ENCODE assay signal across 18 cellular contexts in genomic region chr10:120632047-120632446, GRCh38.
A peak's percentile ranks its signal among the peaks of the same experiment; 100 is the strongest.
DNase-seq lines count a peak whose midpoint lies in the region; ATAC-seq, FAIRE-seq and TF ChIP-seq lines count a peak whose summit lies in the region.
"Had no signal": no experiment of that assay in that cellular context is flagged by ENCODE, and none has a peak within 500 bp of the region (broad histone marks: within the 10 kb centered on the region; RNA-seq: fewer than 3 reads in every experiment).

No MANE protein-coding gene starts in this region.

- TF ChIP-seq RAD21 in IMR-90 (IDR thresholded peaks at IDR 0.05; ENCODE audit: low read length), result no peak

- H4K8ac ChIP-seq in IMR-90 (ENCODE audit: low read depth in 2 of 2, low read length in 2 of 2), result no peak overlapping the region

- H3K4me1 ChIP-seq in IMR-90 (ENCODE audit: control insufficient read depth, insufficient read depth, low read length), result no peaks in the 10 kb centered on the region
- peaks cover 56% of the 10 kb centered on the region for H3K4me1 ChIP-seq in endothelial cell of umbilical vein (ENCODE audit: control insufficient read depth, extremely low read depth, insufficient read depth, low read length)
- H3K4me1 ChIP-seq: Caco-2 had no signal

- H3K23ac ChIP-seq in IMR-90 (ENCODE audit: low read depth, low read length), result no peak overlapping the region

- H3K4ac ChIP-seq in IMR-90 (ENCODE audit: low read depth, low read length), result no peak overlapping the region

- H3K79me1 ChIP-seq in IMR-90 (ENCODE audit: low read depth in 1 of 2, low read length in 2 of 2), result no peaks in the 10 kb centered on the region

- H3K4me1 Mint-ChIP-seq in naive thymus-derived CD8-positive, alpha-beta T cell, result no peaks in the 10 kb centered on the region

- H4K5ac ChIP-seq in IMR-90 (ENCODE audit: low read depth, low read length), result no peak overlapping the region

- H4K91ac ChIP-seq in IMR-90 (ENCODE audit: insufficient read depth, low read depth, low read length), result no peak overlapping the region

- peak; percentile 75 for FAIRE-seq in endothelial cell of umbilical vein (lab: Jason Lieb, UNC)
- FAIRE-seq: A204.1, D721Med, G401.6, GM12891, HepG2 had no signal

- peaks cover 2 to 12% (median 5%) of the 10 kb centered on the region in 5 donors for H3K27me3 Mint-ChIP-seq in naive thymus-derived CD8-positive, alpha-beta T cell

- no peak overlapping the region for H2AFZ ChIP-seq in IMR-90 (replicated peaks; ENCODE audit: low read length, poor library complexity)
- no peak overlapping the region for H2AFZ ChIP-seq in endothelial cell of umbilical vein (ENCODE audit: low read depth, low read length)

- H3K36me3 ChIP-seq in IMR-90 (ENCODE audit: control insufficient read depth, insufficient read depth, low read length) (no peaks in the 10 kb centered on the region), endothelial cell of umbilical vein (ENCODE audit: control insufficient read depth in 2 of 2, extremely low read depth in 1 of 2, insufficient read depth in 2 of 2, low read length in 2 of 2) (no peaks in the 10 kb centered on the region)

- TF ChIP-seq CTCF in IMR-90 (conservative IDR thresholded peaks at IDR 0.05; ENCODE audit: low read depth, low read length) (no peak), endothelial cell of umbilical vein (IDR thresholded peaks at IDR 0.05; ENCODE audit: extremely low read depth in 1 of 2, insufficient read depth in 1 of 2, low read depth in 1 of 2, low read length in 2 of 2) (no peak)

- H3K9ac ChIP-seq in IMR-90 (ENCODE audit: low read depth, low read length) (no peak overlapping the region), endothelial cell of umbilical vein (replicated peaks; ENCODE audit: extremely low read depth, insufficient read depth, low read length) (no peak overlapping the region)

- TF ChIP-seq POLR2A in IMR-90 (IDR thresholded peaks at IDR 0.05; ENCODE audit: low read depth, low read length) (no peak), endothelial cell of umbilical vein (IDR thresholded peaks at IDR 0.05; ENCODE audit: low read depth, low read length) (no peak)

- H3K9me1 ChIP-seq in IMR-90 (ENCODE audit: insufficient read depth, low read length) (no peaks in the 10 kb centered on the region), endothelial cell of umbilical vein (replicated peaks; ENCODE audit: control insufficient read depth, extremely low read depth, insufficient read depth, low read length) (no peaks in the 10 kb centered on the region)

- H3K9me3 Mint-ChIP-seq in naive thymus-derived CD8-positive, alpha-beta T cell, result peaks cover 0 to 12% (median 6%) of the 10 kb centered on the region in 9 donors

- BruUV-seq in IMR-90 (replicated peaks; lab: Mats Ljungman, UMichigan) (no TSS peak), endothelial cell of umbilical vein (replicated peaks; lab: Mats Ljungman, UMichigan) (no TSS peak)

- no peak overlapping the region for H2AK9ac ChIP-seq in IMR-90 (replicated peaks; ENCODE audit: low read depth, low read length, poor library complexity)

- no peak overlapping the region for H2BK20ac ChIP-seq in IMR-90 (ENCODE audit: low read depth, low read length)

- dilution Hi-C loops in IMR-90 (cut with HindIII; ENCODE audit: low sequenced_read_pairs, unreplicated experiment) (no loop called here), endothelial cell of umbilical vein (cut with MboI; ENCODE audit: extremely low pct_ligation_motif_present, low sequenced_read_pairs) (no loop called here)

- H3K27ac Mint-ChIP-seq in naive thymus-derived CD8-positive, alpha-beta T cell, result no peak overlapping the region
- H3K27ac Mint-ChIP-seq: CD4-positive, alpha-beta T cell; H9 had no signal

- in situ Hi-C loops in IMR-90 (cut with MboI; ENCODE audit: low sequenced_read_pairs), result no loop called here

- H3K27me3 ChIP-seq in IMR-90 (ENCODE audit: control insufficient read depth, insufficient read depth, low read length) (no peaks in the 10 kb centered on the region), endothelial cell of umbilical vein (ENCODE audit: control insufficient read depth in 2 of 2, insufficient read depth in 2 of 2, low read length in 2 of 2) (no peaks in the 10 kb centered on the region)

- ATAC-seq in IMR-90 (ENCODE audit: low read depth) (no peak), HG02884 (IDR thresholded peaks at IDR 0.05; ENCODE audit: unreplicated experiment) (no peak)
- no peak for ATAC-seq in naive thymus-derived CD8-positive, alpha-beta T cell
- ATAC-seq: HepG2 had no signal

- H4K20me1 ChIP-seq in IMR-90 (ENCODE audit: insufficient read depth, low read length) (no peaks in the 10 kb centered on the region), endothelial cell of umbilical vein (replicated peaks; ENCODE audit: control insufficient read depth, extremely low read depth, insufficient read depth, low read length) (no peaks in the 10 kb centered on the region)

- intact Hi-C loops in IMR-90 (cut with micrococcal nuclease) (no loop called here), endothelial cell of umbilical vein (cut with micrococcal nuclease) (loop anchor here (1.0 kb wide), 1 partner anchor 9 kb away; no protein-coding TSS in a partner anchor)

- H2BK120ac ChIP-seq in IMR-90 (ENCODE audit: low read depth, low read length), result no peak overlapping the region

- H3K79me2 ChIP-seq in endothelial cell of umbilical vein (ENCODE audit: control insufficient read depth, insufficient read depth, low read length), result no peaks in the 10 kb centered on the region

- POLR2A ChIA-PET in IMR-90 (lab: Charles Lee; ENCODE audit: unreplicated experiment) (no interaction called here), endothelial cell of umbilical vein (lab: Charles Lee) (no interaction called here)
- POLR2A ChIA-PET in naive thymus-derived CD8-positive, alpha-beta T cell (lab: Charles Lee), result no interaction called here

- H3K14ac ChIP-seq in IMR-90 (replicated peaks; ENCODE audit: low read depth, low read length), result no peak overlapping the region

- H3K56ac ChIP-seq in IMR-90 (ENCODE audit: extremely low read depth, insufficient read depth, low read length), result no peak overlapping the region

- CTCF ChIA-PET in IMR-90 (lab: Yijun Ruan, JAX) (no interaction called here), endothelial cell of umbilical vein (lab: Charles Lee) (interaction anchor here (1.1 kb wide), 1 partner anchor 31 kb away, joined by 4 read pairs; no protein-coding TSS in a partner anchor)

- WGBS in IMR-90 (ENCODE audit: extremely low coverage in 2 of 2, insufficient read length in 1 of 2), 2 experiments, result no CpG with 5 or more reads among the region's 1 CpG

- H3K4me3 ChIP-seq in IMR-90 (ENCODE audit: insufficient read depth, low read depth, low read length) (no peak overlapping the region), endothelial cell of umbilical vein (replicated peaks in 1 of 3; ENCODE audit: insufficient read depth in 1 of 3, low read depth in 1 of 3, low read length in 3 of 3) (no peak overlapping the region)

- H3K4me2 ChIP-seq in IMR-90 (ENCODE audit: low read depth, low read length), result no peak overlapping the region
- no peak overlapping the region for H3K4me2 ChIP-seq in endothelial cell of umbilical vein (ENCODE audit: insufficient read depth, low read length)

- no peak overlapping the region for H3K4me3 Mint-ChIP-seq in naive thymus-derived CD8-positive, alpha-beta T cell
- H3K4me3 Mint-ChIP-seq: CD4-positive, alpha-beta T cell; H9 had no signal

- no peak overlapping the region for H2BK5ac ChIP-seq in IMR-90 (ENCODE audit: low read depth, low read length, poor library complexity, severe bottlenecking)

- H3K36me3 Mint-ChIP-seq in naive thymus-derived CD8-positive, alpha-beta T cell, result no peaks in the 10 kb centered on the region

- DNase-seq in IMR-90 (no peak), amniotic epithelial cell (ENCODE audit: low read depth) (peak; percentile 7), endothelial cell of umbilical vein (ENCODE audit: low read depth, low spot score) (peak; percentile 70), RPMI8226 (no peak), occipital lobe (lab: John Stamatoyannopoulos, UW) (no peak)
- DNase-seq in naive thymus-derived CD8-positive, alpha-beta T cell, result no peak
- DNase-seq: AML-193; Caco-2; CD4-positive, alpha-beta T cell; GOT3; H9 had no signal

- H3K27ac ChIP-seq in IMR-90 (ENCODE audit: insufficient read depth, low read length) (no peak overlapping the region), endothelial cell of umbilical vein (ENCODE audit: insufficient read depth, low read depth, low read length) (peak overlapping the region; percentile 41)
- H3K27ac ChIP-seq: C4-2B had no signal

- no peak overlapping the region for H3K18ac ChIP-seq in IMR-90 (ENCODE audit: low read depth, low read length)

- H3K9me3 ChIP-seq in IMR-90 (ENCODE audit: control insufficient read depth, insufficient read depth, low read length), result peaks cover 10% of the 10 kb centered on the region
- no peaks in the 10 kb centered on the region for H3K9me3 ChIP-seq in endothelial cell of umbilical vein (replicated peaks; ENCODE audit: control insufficient read depth, insufficient read depth, low read length)
- H3K9me3 ChIP-seq: Caco-2 had no signal

- no peak overlapping the region for H2AK5ac ChIP-seq in IMR-90 (ENCODE audit: low read depth, low read length)

- no peak overlapping the region for H2BK15ac ChIP-seq in IMR-90 (ENCODE audit: low read depth, low read length)

TF ChIP-seq in IMR-90, 13 proteins besides CTCF, POLR2A, EP300 and RAD21:
- no peak for TF ChIP-seq CHD1 (IDR thresholded peaks at IDR 0.05; ENCODE audit: low read depth, low read length)
- no peak for TF ChIP-seq MXI1 (IDR thresholded peaks at IDR 0.05; ENCODE audit: borderline replicate concordance, low read depth, low read length)
- TF ChIP-seq NFE2L2 (IDR thresholded peaks at IDR 0.05; ENCODE audit: low read depth, low read length), result 0 out of 2 replicates have a peak, but pooled peaks have one; percentile 31

TF ChIP-seq in endothelial cell of umbilical vein, 7 proteins besides CTCF, POLR2A, EP300 and RAD21:
- TF ChIP-seq JUN (IDR thresholded peaks at IDR 0.05; ENCODE audit: borderline replicate concordance, insufficient read depth, insufficient read length, low read depth) (no peak), FOS (IDR thresholded peaks at IDR 0.05; ENCODE audit: borderline replicate concordance, insufficient read depth, low read length) (peak; percentile 8), MYC (IDR thresholded peaks at IDR 0.05; ENCODE audit: low read depth, low read length) (no peak), POLR2AphosphoS5 (IDR thresholded peaks at IDR 0.05; ENCODE audit: insufficient read depth, low read depth, low read length) (no peak), GATA2 (IDR thresholded peaks at IDR 0.05; ENCODE audit: insufficient read depth, insufficient read length, low read depth, low read length) (peak; percentile 10), MAX (IDR thresholded peaks at IDR 0.05; ENCODE audit: insufficient read depth, insufficient read length) (no peak)

Comparison
In these comparisons a context has a peak if more than half of its experiments do, and no peak if none do; other contexts are left out.
1. DNase-seq: peak in amniotic epithelial cell (single experiment) and endothelial cell of umbilical vein (single experiment); none in IMR-90 (single experiment), naive thymus-derived CD8-positive, alpha-beta T cell (0 of 10), RPMI8226 (single experiment) and occipital lobe (single experiment).